22 cellular contexts compared by ENCODE assay signal in the genomic region with DNA sequence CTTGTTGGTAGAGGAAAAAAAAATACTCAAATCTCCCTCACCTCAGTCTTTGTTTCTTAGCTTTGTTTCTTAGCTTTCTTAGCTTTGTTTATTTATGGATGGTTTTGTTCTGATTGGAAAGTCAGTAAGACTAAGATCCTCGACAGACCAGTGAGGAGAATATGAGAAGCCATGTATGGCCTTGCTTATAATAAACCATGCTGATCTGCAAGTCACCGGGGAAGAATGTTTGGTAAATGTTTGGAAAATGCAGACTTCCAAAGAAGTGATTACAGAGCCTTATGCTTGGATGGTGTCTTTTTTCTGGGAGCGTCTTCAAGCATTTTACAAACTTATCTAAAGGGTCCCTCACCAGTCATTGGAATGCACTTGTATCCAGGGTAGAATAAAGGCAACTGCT.
"Had no signal": no experiment of that assay in that cellular context is flagged by ENCODE, and none has a peak within 500 bp of the region (broad histone marks: within the 10 kb centered on the region; RNA-seq: fewer than 3 reads in every experiment).

No MANE protein-coding gene starts in this region.

- ATAC-seq: gastrocnemius medialis; naive thymus-derived CD4-positive, alpha-beta T cell; psoas muscle; right cardiac atrium; stimulated activated effector memory CD8-positive, alpha-beta T cell treated with anti-CD3 and anti-CD28 coated beads, Interleukin-12 subunit alpha, Interleukin-12 subunit beta, amount 100 ng/mL, for 72 hours had no signal

- H3K27ac Mint-ChIP-seq: naive thymus-derived CD4-positive, alpha-beta T cell; nephron; neural progenitor cell; stimulated activated effector memory CD8-positive, alpha-beta T cell treated with anti-CD3 and anti-CD28 coated beads, Interleukin-12 subunit alpha, Interleukin-12 subunit beta, amount 100 ng/mL, for 72 hours; type B pancreatic cell had no signal

- H3K4me1 Mint-ChIP-seq: naive thymus-derived CD4-positive, alpha-beta T cell; nephron; neural progenitor cell; stimulated activated effector memory CD8-positive, alpha-beta T cell treated with anti-CD3 and anti-CD28 coated beads, Interleukin-12 subunit alpha, Interleukin-12 subunit beta, amount 100 ng/mL, for 72 hours had no signal

- H3K36me3 Mint-ChIP-seq: naive thymus-derived CD4-positive, alpha-beta T cell; neural progenitor cell; stimulated activated effector memory CD8-positive, alpha-beta T cell treated with anti-CD3 and anti-CD28 coated beads, Interleukin-12 subunit alpha, Interleukin-12 subunit beta, amount 100 ng/mL, for 72 hours; type B pancreatic cell had no signal

- H3K4me3 Mint-ChIP-seq: naive thymus-derived CD4-positive, alpha-beta T cell; nephron; neural progenitor cell; stimulated activated effector memory CD8-positive, alpha-beta T cell treated with anti-CD3 and anti-CD28 coated beads, Interleukin-12 subunit alpha, Interleukin-12 subunit beta, amount 100 ng/mL, for 72 hours; type B pancreatic cell had no signal

- DNase-seq: colonic mucosa; dermis blood vessel endothelial cell; effector memory CD4-positive, alpha-beta T cell; erythroblast; foreskin fibroblast; gastrocnemius medialis; head of caudate nucleus; mesenchymal stem cell; midbrain; naive thymus-derived CD4-positive, alpha-beta T cell; psoas muscle; right cardiac atrium; sigmoid colon; stimulated activated CD4-positive, alpha-beta T cell treated with anti-CD3 and anti-CD28 coated beads, Interleukin-2, amount 100 ng/mL, for 24 hours; stimulated activated CD4-positive, alpha-beta T cell treated with anti-CD3 and anti-CD28 coated beads, Interleukin-4, amount 100 ng/mL, for 24 hours; stimulated activated naive CD4-positive, alpha-beta T cell treated with Interleukin-2 at 50 U/mL for 16 hours; stomach; tibial artery had no signal

- H3K9me3 Mint-ChIP-seq: nephron; stimulated activated effector memory CD8-positive, alpha-beta T cell treated with anti-CD3 and anti-CD28 coated beads, Interleukin-12 subunit alpha, Interleukin-12 subunit beta, amount 100 ng/mL, for 72 hours; type B pancreatic cell had no signal
